Comparison of ENCODE assay signal across 1 cellular context in genomic region chr6:166394036-166394892, GRCh38.
TF ChIP-seq lines count a peak whose summit lies in the region.

No MANE protein-coding gene starts in this region.

TF ChIP-seq in liver, 16 proteins besides CTCF, POLR2A, EP300 and RAD21:
- TF ChIP-seq HNF4A (conservative IDR thresholded peaks at IDR 0.05), result peak; percentile 86 to 88
- peak in 1 of 2 donors; percentile 65 for TF ChIP-seq EGR1 (IDR thresholded peaks at IDR 0.05; ENCODE audit: low read depth in 2 of 2)
- TF ChIP-seq TAF1 (conservative IDR thresholded peaks at IDR 0.05), result peak; percentile 57
- TF ChIP-seq FOXA1 (IDR thresholded peaks at IDR 0.05), result peak; percentile 47
- TF ChIP-seq JUND (IDR thresholded peaks at IDR 0.05), result peak; percentile 36 to 87
- TF ChIP-seq NR2F2 (IDR thresholded peaks at IDR 0.05), result no peak
- TF ChIP-seq, protein P1, sequence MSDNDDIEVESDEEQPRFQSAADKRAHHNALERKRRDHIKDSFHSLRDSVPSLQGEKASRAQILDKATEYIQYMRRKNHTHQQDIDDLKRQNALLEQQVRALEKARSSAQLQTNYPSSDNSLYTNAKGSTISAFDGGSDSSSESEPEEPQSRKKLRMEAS (IDR thresholded peaks at IDR 0.05), result peak; percentile 91
- TF ChIP-seq, protein P2, sequence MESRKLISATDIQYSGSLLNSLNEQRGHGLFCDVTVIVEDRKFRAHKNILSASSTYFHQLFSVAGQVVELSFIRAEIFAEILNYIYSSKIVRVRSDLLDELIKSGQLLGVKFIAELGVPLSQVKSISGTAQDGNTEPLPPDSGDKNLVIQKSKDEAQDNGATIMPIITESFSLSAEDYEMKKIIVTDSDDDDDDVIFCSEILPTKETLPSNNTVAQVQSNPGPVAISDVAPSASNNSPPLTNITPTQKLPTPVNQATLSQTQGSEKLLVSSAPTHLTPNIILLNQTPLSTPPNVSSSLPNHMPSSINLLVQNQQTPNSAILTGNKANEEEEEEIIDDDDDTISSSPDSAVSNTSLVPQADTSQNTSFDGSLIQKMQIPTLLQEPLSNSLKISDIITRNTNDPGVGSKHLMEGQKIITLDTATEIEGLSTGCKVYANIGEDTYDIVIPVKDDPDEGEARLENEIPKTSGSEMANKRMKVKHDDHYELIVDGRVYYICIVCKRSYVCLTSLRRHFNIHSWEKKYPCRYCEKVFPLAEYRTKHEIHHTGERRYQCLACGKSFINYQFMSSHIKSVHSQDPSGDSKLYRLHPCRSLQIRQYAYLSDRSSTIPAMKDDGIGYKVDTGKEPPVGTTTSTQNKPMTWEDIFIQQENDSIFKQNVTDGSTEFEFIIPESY (IDR thresholded peaks at IDR 0.05), result peak; percentile 81
- TF ChIP-seq FOXA2 (IDR thresholded peaks at IDR 0.05), result peak; percentile 73
- TF ChIP-seq YY1 (IDR thresholded peaks at IDR 0.05), result peak; percentile 50
- TF ChIP-seq, protein P3, sequence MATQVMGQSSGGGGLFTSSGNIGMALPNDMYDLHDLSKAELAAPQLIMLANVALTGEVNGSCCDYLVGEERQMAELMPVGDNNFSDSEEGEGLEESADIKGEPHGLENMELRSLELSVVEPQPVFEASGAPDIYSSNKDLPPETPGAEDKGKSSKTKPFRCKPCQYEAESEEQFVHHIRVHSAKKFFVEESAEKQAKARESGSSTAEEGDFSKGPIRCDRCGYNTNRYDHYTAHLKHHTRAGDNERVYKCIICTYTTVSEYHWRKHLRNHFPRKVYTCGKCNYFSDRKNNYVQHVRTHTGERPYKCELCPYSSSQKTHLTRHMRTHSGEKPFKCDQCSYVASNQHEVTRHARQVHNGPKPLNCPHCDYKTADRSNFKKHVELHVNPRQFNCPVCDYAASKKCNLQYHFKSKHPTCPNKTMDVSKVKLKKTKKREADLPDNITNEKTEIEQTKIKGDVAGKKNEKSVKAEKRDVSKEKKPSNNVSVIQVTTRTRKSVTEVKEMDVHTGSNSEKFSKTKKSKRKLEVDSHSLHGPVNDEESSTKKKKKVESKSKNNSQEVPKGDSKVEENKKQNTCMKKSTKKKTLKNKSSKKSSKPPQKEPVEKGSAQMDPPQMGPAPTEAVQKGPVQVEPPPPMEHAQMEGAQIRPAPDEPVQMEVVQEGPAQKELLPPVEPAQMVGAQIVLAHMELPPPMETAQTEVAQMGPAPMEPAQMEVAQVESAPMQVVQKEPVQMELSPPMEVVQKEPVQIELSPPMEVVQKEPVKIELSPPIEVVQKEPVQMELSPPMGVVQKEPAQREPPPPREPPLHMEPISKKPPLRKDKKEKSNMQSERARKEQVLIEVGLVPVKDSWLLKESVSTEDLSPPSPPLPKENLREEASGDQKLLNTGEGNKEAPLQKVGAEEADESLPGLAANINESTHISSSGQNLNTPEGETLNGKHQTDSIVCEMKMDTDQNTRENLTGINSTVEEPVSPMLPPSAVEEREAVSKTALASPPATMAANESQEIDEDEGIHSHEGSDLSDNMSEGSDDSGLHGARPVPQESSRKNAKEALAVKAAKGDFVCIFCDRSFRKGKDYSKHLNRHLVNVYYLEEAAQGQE (IDR thresholded peaks at IDR 0.05), result peak; percentile 83
- peak; percentile 96 to 97 for TF ChIP-seq RXRA (IDR thresholded peaks at IDR 0.05)
- TF ChIP-seq SP1 (IDR thresholded peaks at IDR 0.05), result peak; percentile 96
- TF ChIP-seq GABPA (IDR thresholded peaks at IDR 0.05 in 1 of 2, conservative IDR thresholded peaks at IDR 0.05 in 1 of 2), result peak in 1 of 2 donors; percentile 30
- TF ChIP-seq, protein P4, sequence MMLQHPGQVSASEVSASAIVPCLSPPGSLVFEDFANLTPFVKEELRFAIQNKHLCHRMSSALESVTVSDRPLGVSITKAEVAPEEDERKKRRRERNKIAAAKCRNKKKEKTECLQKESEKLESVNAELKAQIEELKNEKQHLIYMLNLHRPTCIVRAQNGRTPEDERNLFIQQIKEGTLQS (IDR thresholded peaks at IDR 0.05), result no peak
- peak; percentile 34 for TF ChIP-seq HNF4G (IDR thresholded peaks at IDR 0.05)
